In genomic region chr5:149372932-149373331, GRCh38 we compare ENCODE assay signal across 18 cellular contexts. TPM values are rescaled to one million over a fixed set of nuclear protein-coding genes. Genes with fewer than 3 reads are reported as not detected.
DNase-seq lines count a peak whose midpoint lies in the region; ATAC-seq and TF ChIP-seq lines count a peak whose summit lies in the region.
"Had no signal": no experiment of that assay in that cellular context is flagged by ENCODE, and none has a peak within 500 bp of the region (broad histone marks: within the 10 kb centered on the region; RNA-seq: fewer than 3 reads in every experiment).

No MANE protein-coding gene starts in this region.

- H3K18ac ChIP-seq in trophoblast cell (ENCODE audit: low read length) = no peak overlapping the region

- H2BK12ac ChIP-seq in trophoblast cell (ENCODE audit: low read length) = no peak overlapping the region

- peaks cover 15% of the 10 kb centered on the region for H3K4me1 ChIP-seq in BLaER1
- no peaks in the 10 kb centered on the region for H3K4me1 ChIP-seq in endodermal cell (ENCODE audit: control insufficient read depth, insufficient read depth, low read length)
- H3K4me1 ChIP-seq in trophoblast cell (ENCODE audit: control insufficient read depth in 1 of 2, insufficient read depth in 2 of 2, low read length in 2 of 2) = peaks cover 0 to 2% of the 10 kb centered on the region in 2 experiments
- peaks cover 21 to 62% of the 10 kb centered on the region in 2 donors for H3K4me1 ChIP-seq in thoracic aorta (ENCODE audit: control insufficient read depth in 1 of 2, low read depth in 2 of 2)
- H3K4me1 ChIP-seq: HAP-1 had no signal

- H3K27me3 Mint-ChIP-seq in endodermal cell (ENCODE audit: insufficient read depth) = no peaks in the 10 kb centered on the region
- H3K27me3 Mint-ChIP-seq: CD4-positive, alpha-beta T cell had no signal

- H3K4me2 ChIP-seq in BLaER1 = peak overlapping the region; percentile 44; the same call in 1 of the 2 replicates
- H3K4me2 ChIP-seq in trophoblast cell (ENCODE audit: low read length) = no peak overlapping the region

- no peaks in the 10 kb centered on the region for H4K20me1 ChIP-seq in BLaER1

- ATAC-seq in thoracic aorta (ENCODE audit: insufficient number of reproducible peaks, low FRiP score, low read depth) (no peak), GM19463 (IDR thresholded peaks at IDR 0.05; ENCODE audit: unreplicated experiment) (no peak)
- ATAC-seq: GM12878 had no signal

- 87 to 94% methylated on average over 3 of the region's 3 CpGs for WGBS in endodermal cell (ENCODE audit: insufficient coverage in 1 of 2, insufficient read length in 1 of 2), 2 experiments
- WGBS in trophoblast cell (ENCODE audit: extremely low coverage, insufficient coverage, insufficient read length) = no CpG with 5 or more reads among the region's 3 CpGs

- no peaks in the 10 kb centered on the region for H3K79me1 ChIP-seq in trophoblast cell (ENCODE audit: low read length)

- H3K27ac Mint-ChIP-seq in endodermal cell = no peak overlapping the region
- H3K27ac Mint-ChIP-seq: CD4-positive, alpha-beta T cell had no signal

- H3K14ac ChIP-seq in trophoblast cell (ENCODE audit: low read length) = no peak overlapping the region

- no peak overlapping the region for H4K91ac ChIP-seq in trophoblast cell (ENCODE audit: low read depth, low read length)

- H3K27me3 ChIP-seq in BLaER1 = no peaks in the 10 kb centered on the region
- no peaks in the 10 kb centered on the region for H3K27me3 ChIP-seq in endodermal cell (ENCODE audit: control insufficient read depth, insufficient read depth, low read length, poor library complexity, severe bottlenecking)
- no peaks in the 10 kb centered on the region for H3K27me3 ChIP-seq in trophoblast cell (ENCODE audit: insufficient read depth, low read length)
- H3K27me3 ChIP-seq in thoracic aorta (replicated peaks; ENCODE audit: insufficient read depth) = no peaks in the 10 kb centered on the region

- DNase-seq in endodermal cell (peak; percentile 27), trophoblast cell (peak; percentile 81 to 91), thoracic aorta (ENCODE audit: low spot score) (no peak), head of caudate nucleus (no peak)
- no peak for DNase-seq in stimulated activated CD4-positive, alpha-beta T cell treated with anti-CD3 and anti-CD28 coated beads, Interleukin-4, amount 100 ng/mL, for 24 hours
- DNase-seq: 8988T; AML-193; C1 segment of cervical spinal cord; Calu3; CD4-positive, alpha-beta T cell; DMS 273 treated with DMSO at 0.1 percent for 48 hours had no signal

- H3K9me3 ChIP-seq in BLaER1 (no peaks in the 10 kb centered on the region), endodermal cell (ENCODE audit: control insufficient read depth, low read length) (no peaks in the 10 kb centered on the region), trophoblast cell (ENCODE audit: insufficient read depth, low read depth, low read length) (peaks cover 3% of the 10 kb centered on the region), thoracic aorta (no peaks in the 10 kb centered on the region)
- H3K9me3 ChIP-seq: HAP-1 had no signal

- no peak overlapping the region for H2BK120ac ChIP-seq in trophoblast cell (ENCODE audit: insufficient read depth, low read length, poor library complexity)

- no peak overlapping the region for H2BK5ac ChIP-seq in trophoblast cell (ENCODE audit: low read depth, low read length, poor library complexity)

- intact Hi-C loops in head of caudate nucleus (cut with DNase I) = loop anchor here (10.0 kb wide), 1 partner anchor 58 kb away; no protein-coding TSS in a partner anchor

- H3K9ac ChIP-seq in BLaER1 (no peak overlapping the region), endodermal cell (ENCODE audit: extremely low read depth, low read length, poor library complexity, severe bottlenecking) (no peak overlapping the region), trophoblast cell (ENCODE audit: low read length) (no peak overlapping the region)

- no peak overlapping the region for H2AFZ ChIP-seq in trophoblast cell (ENCODE audit: insufficient read depth, low read length, poor library complexity)

- no peak overlapping the region for H3K23ac ChIP-seq in trophoblast cell (ENCODE audit: low read length)

- no peak overlapping the region for H3K4ac ChIP-seq in trophoblast cell (ENCODE audit: low read depth, low read length)

- no peak overlapping the region for H4K8ac ChIP-seq in trophoblast cell (ENCODE audit: low read depth, low read length)

- H3K9me3 Mint-ChIP-seq in endodermal cell = no peaks in the 10 kb centered on the region
- H3K9me3 Mint-ChIP-seq: CD4-positive, alpha-beta T cell had no signal

- no peaks in the 10 kb centered on the region for H3K36me3 Mint-ChIP-seq in endodermal cell (ENCODE audit: low read depth)

- no peak overlapping the region for H4K12ac ChIP-seq in trophoblast cell (ENCODE audit: low read depth, low read length)

- TF ChIP-seq CTCF in endodermal cell (conservative IDR thresholded peaks at IDR 0.05) (no peak), thoracic aorta (IDR thresholded peaks at IDR 0.05) (no peak)

- H3K27ac ChIP-seq in BLaER1 = no peak overlapping the region
- no peak overlapping the region for H3K27ac ChIP-seq in endodermal cell (ENCODE audit: low read depth, low read length)
- no peak overlapping the region for H3K27ac ChIP-seq in trophoblast cell (ENCODE audit: low read depth, low read length)
- peak overlapping the region; percentile 81 to 94 for H3K27ac ChIP-seq in thoracic aorta

- no peak overlapping the region for H2AK5ac ChIP-seq in trophoblast cell (ENCODE audit: low read length)

- H3K4me3 Mint-ChIP-seq in endodermal cell = no peak overlapping the region
- H3K4me3 Mint-ChIP-seq: CD4-positive, alpha-beta T cell had no signal

- H3K4me1 Mint-ChIP-seq in endodermal cell = peaks cover 2% of the 10 kb centered on the region

- no peak overlapping the region for H3K4me3 ChIP-seq in BLaER1
- H3K4me3 ChIP-seq in endodermal cell (ENCODE audit: low read length) = no peak overlapping the region
- no peak overlapping the region for H3K4me3 ChIP-seq in trophoblast cell (ENCODE audit: low read depth, low read length)
- H3K4me3 ChIP-seq in thoracic aorta = no peak overlapping the region
- H3K4me3 ChIP-seq: GM12878, HAP-1 had no signal

- no peaks in the 10 kb centered on the region for H3K79me2 ChIP-seq in trophoblast cell (ENCODE audit: control insufficient read depth, insufficient read depth, low read length, poor library complexity)

- H3K36me3 ChIP-seq in BLaER1 (peaks cover 13% of the 10 kb centered on the region), endodermal cell (ENCODE audit: control insufficient read depth, insufficient read depth, low read length) (no peaks in the 10 kb centered on the region), trophoblast cell (ENCODE audit: control insufficient read depth in 1 of 2, insufficient read depth in 2 of 2, low read length in 2 of 2) (no peaks in the 10 kb centered on the region), thoracic aorta (no peaks in the 10 kb centered on the region)
- H3K36me3 ChIP-seq: HAP-1 had no signal

RNA-seq across cellular contexts. Expression of gene IL17B, which starts 6.2 kb away (rescaled TPM):
- total RNA-seq in endodermal cell (not detected), thoracic aorta (1 to 10 TPM; 1.9 to 7.1 TPM)
- not detected for polyA plus RNA-seq in endodermal cell (2013, experiment 1 of 2)
- polyA plus RNA-seq in endodermal cell (2013, experiment 2 of 2) = not detected
- 0.25 and 0.26 TPM in 2 replicates for polyA plus RNA-seq in trophoblast cell (2013)
- total RNA-seq: Calu3; CD4-positive, alpha-beta T cell; Daoy; GM12878; H1; HT-29 had no signal
- polyA plus RNA-seq: GM12878 had no signal

RNA-seq across cellular contexts. Expression of gene PCYOX1L, which starts 15.1 kb away (rescaled TPM):
- total RNA-seq in endodermal cell (10 to 100 TPM; 11.1 to 11.7 TPM), thoracic aorta (1 to 10 TPM; 7.3 to 7.8 TPM)
- polyA plus RNA-seq in endodermal cell (2013, experiment 1 of 2) = 16.1 TPM
- polyA plus RNA-seq in endodermal cell (2013, experiment 2 of 2) = 13.6 TPM
- polyA plus RNA-seq in trophoblast cell (2013) = 2.2 and 2.4 TPM in 2 replicates

RNA-seq across cellular contexts. Expression of gene GRPEL2, which starts 27.6 kb away (rescaled TPM):
- total RNA-seq in endodermal cell (10 to 100 TPM; 26.2 to 31.6 TPM), thoracic aorta (1 to 10 TPM; 7.9 to 9.7 TPM)
- 12.4 TPM for polyA plus RNA-seq in endodermal cell (2013, experiment 1 of 2)
- 11.6 TPM for polyA plus RNA-seq in endodermal cell (2013, experiment 2 of 2)
- polyA plus RNA-seq in trophoblast cell (2013) = 10.1 and 11.1 TPM in 2 replicates

Comparison
In these comparisons a context has a peak if more than half of its experiments do, and no peak if none do; other contexts are left out.
1. H3K27ac ChIP-seq: peak in thoracic aorta (2 of 2); none in BLaER1 (single experiment), endodermal cell (single experiment) and trophoblast cell (single experiment).
2. DNase-seq: peak in endodermal cell (single experiment) and trophoblast cell (2 of 2); none in thoracic aorta (single experiment), head of caudate nucleus (0 of 42) and stimulated activated CD4-positive, alpha-beta T cell treated with anti-CD3 and anti-CD28 coated beads, Interleukin-4, amount 100 ng/mL, for 24 hours (single experiment).